Comparison of ENCODE assay signal across 8 cellular contexts in the genomic region with DNA sequence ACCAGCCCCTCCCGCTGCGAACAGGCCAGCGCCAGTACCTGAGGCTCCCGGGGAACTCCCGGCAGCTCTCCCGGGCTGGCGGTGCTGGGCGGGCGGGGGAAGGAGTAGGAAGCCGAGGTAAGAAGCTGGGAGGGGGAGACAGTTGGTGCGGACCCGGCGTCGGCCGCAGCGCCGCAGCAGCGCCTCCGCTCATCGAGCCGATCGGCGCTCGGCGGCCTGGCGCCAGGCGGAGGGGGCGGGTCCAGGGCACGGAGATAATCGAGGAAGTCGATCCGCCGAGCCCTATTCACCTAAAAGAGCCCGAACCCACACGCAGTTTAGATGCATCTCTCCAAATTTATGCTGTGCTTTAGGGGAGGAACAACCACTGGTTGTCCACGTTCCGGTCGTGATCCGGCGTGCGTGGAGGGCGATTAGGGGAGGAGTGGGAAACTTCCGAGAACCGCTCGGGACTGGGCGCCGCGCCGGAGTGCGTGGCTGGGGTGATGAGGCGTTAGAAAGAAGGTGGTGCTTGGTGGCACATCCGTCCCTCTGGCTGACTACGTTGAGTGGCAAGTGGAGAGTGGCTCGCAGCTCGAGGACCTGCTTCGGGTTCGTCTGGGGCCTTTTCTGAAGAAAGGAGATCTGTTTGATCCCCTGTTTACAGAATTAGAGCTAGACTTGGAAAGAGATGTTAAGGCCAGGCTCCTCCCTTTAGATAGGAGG. TPM values are rescaled to one million over a fixed set of nuclear protein-coding genes. Genes with fewer than 3 reads are reported as not detected.
DNase-seq lines count a peak whose midpoint lies in the region; ATAC-seq and TF ChIP-seq lines count a peak whose summit lies in the region.

A gene with protein sequence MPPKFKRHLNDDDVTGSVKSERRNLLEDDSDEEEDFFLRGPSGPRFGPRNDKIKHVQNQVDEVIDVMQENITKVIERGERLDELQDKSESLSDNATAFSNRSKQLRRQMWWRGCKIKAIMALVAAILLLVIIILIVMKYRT (minus strand): TSS at position 194 of the 705 bp plus-strand sequence. CDS start 3,651 bp downstream, outside the sequence.

- peaks cover 14% of the 10 kb centered on the region for H3K27me3 Mint-ChIP-seq in brain

- H3K4me3 ChIP-seq in iPS DF 6.9 (ENCODE audit: low read length) (peak within 1 kb of the TSS; percentile 77), gastrocnemius medialis (peak within 1 kb of the TSS; percentile 84 to 97 (median 94))

- in situ Hi-C loops in gastrocnemius medialis (cut with MboI; ENCODE audit: low sequenced_read_pairs in 4 of 4), result loop anchor here in 2 of 4 donors (5.0 to 25.0 kb wide), 4 partner anchors 40 to 257 kb away; a partner anchor contains a TSS

- TF ChIP-seq POLR2A in gastrocnemius medialis (IDR thresholded peaks at IDR 0.05), result peak; percentile 86 to 87

- intact Hi-C loops in gastrocnemius medialis (cut with DNase I; ENCODE audit: low total_unique reads), result loop anchor here (1.0 to 10.0 kb wide), 7 partner anchors 25 to 1847 kb away; a partner anchor contains a TSS

- H3K27me3 ChIP-seq in iPS DF 6.9 (ENCODE audit: control insufficient read depth, insufficient read depth, low read length) (no peaks in the 10 kb centered on the region), gastrocnemius medialis (no peaks in the 10 kb centered on the region)

- H3K4me1 Mint-ChIP-seq in brain, result peaks cover 47% of the 10 kb centered on the region

- WGBS in iPS DF 6.9 (ENCODE audit: insufficient coverage, insufficient read length), result no CpG with 5 or more reads among the region's 57 CpGs

- peak within 1 kb of the TSS; percentile 99 to 100 (median 100) for H3K27ac Mint-ChIP-seq in brain

- DNase-seq in 8988T (peak; percentile 35), NCI-H2107 (lab: John Stamatoyannopoulos, UW) (peak; percentile 58), UCSD-AML1 (lab: John Stamatoyannopoulos, UW; ENCODE audit: unreplicated experiment) (peak; percentile 90), iPS DF 6.9 (ENCODE audit: low read depth, low spot score) (peak; percentile 55), gastrocnemius medialis (peak; percentile 82 to 84)

- H3K9me3 ChIP-seq in iPS DF 6.9 (ENCODE audit: control insufficient read depth, insufficient read depth, low read length), result no peaks in the 10 kb centered on the region
- no peaks in the 10 kb centered on the region for H3K9me3 ChIP-seq in gastrocnemius medialis

- H3K9me3 Mint-ChIP-seq in brain, result no peaks in the 10 kb centered on the region

- H3K4me3 Mint-ChIP-seq in brain, result peak within 1 kb of the TSS; percentile 97 to 100 (median 98)

- H3K36me3 ChIP-seq in iPS DF 6.9 (ENCODE audit: control insufficient read depth, insufficient read depth, low read length), result no peaks in the 10 kb centered on the region
- peaks cover 0 to 3% of the 10 kb centered on the region in 2 donors for H3K36me3 ChIP-seq in gastrocnemius medialis

- H3K27ac ChIP-seq in iPS DF 6.9 (ENCODE audit: low read length), result no peak within 1 kb of the TSS
- H3K27ac ChIP-seq in gastrocnemius medialis, result peak within 1 kb of the TSS; percentile 95 to 99 (median 98)

- H3K36me3 Mint-ChIP-seq in brain, result peaks cover 5% of the 10 kb centered on the region

- H3K4me1 ChIP-seq in iPS DF 6.9 (ENCODE audit: control insufficient read depth, insufficient read depth, low read length) (no peaks in the 10 kb centered on the region), gastrocnemius medialis (peaks cover 24 to 30% of the 10 kb centered on the region in 2 donors)

- TF ChIP-seq CTCF in brain (conservative IDR thresholded peaks at IDR 0.05), result no peak
- peak in 2 of 5 experiments; percentile 1 to 18 for TF ChIP-seq CTCF in gastrocnemius medialis (IDR thresholded peaks at IDR 0.05 in 4 of 5, conservative IDR thresholded peaks at IDR 0.05 in 1 of 5)

- ATAC-seq in GM18520 (IDR thresholded peaks at IDR 0.05; ENCODE audit: unreplicated experiment) (peak; percentile 80), HG03045 (IDR thresholded peaks at IDR 0.05; ENCODE audit: unreplicated experiment) (peak; percentile 94), gastrocnemius medialis (peak; percentile 87)

RNA-seq across cellular contexts. Expression of the gene that starts here (rescaled TPM):
- 4.6 TPM for polyA plus RNA-seq in brain (ENCODE audit: insufficient read depth, low read depth, low replicate concordance)
- 10 to 100 TPM in 1 of 4 donors, 1 to 10 TPM in 3; 4.6 to 11.1 (median 5.0) TPM for total RNA-seq in gastrocnemius medialis

Comparison
In these comparisons a context has a peak if more than half of its experiments do, and no peak if none do; other contexts are left out.
1. DNase-seq: peak in every context shown above with its lines; median percentile 90 in UCSD-AML1; 83 in gastrocnemius medialis; 58 in NCI-H2107; 55 in iPS DF 6.9; 35 in 8988T.